In genomic region chr9:127347831-127348699, GRCh38 we compare ENCODE assay signal across 9 cellular contexts. TPM values are rescaled to one million over a fixed set of nuclear protein-coding genes. Genes with fewer than 3 reads are reported as not detected.
DNase-seq lines count a peak whose midpoint lies in the region; ATAC-seq, FAIRE-seq and TF ChIP-seq lines count a peak whose summit lies in the region.
"Had no signal": no experiment of that assay in that cellular context is flagged by ENCODE, and none has a peak within 500 bp of the region (broad histone marks: within the 10 kb centered on the region; RNA-seq: fewer than 3 reads in every experiment).

No MANE protein-coding gene starts in this region.

- 68 to 79% (median 71%) methylated on average over 7 of the region's 7 CpGs for WGBS in small intestine, 3 donors

- DNase-seq in NCI-H2107 treated with DMSO at 0.1 percent for 48 hours (lab: John Stamatoyannopoulos, UW; ENCODE audit: unreplicated experiment) (peak; percentile 10), NCI-H2107 (lab: John Stamatoyannopoulos, UW) (no peak), NOMO-1 (lab: John Stamatoyannopoulos, UW; ENCODE audit: unreplicated experiment in 2 of 2) (peak; percentile 11 to 12), epithelial cell of proximal tubule (ENCODE audit: low read depth) (no peak), small intestine (peak; percentile 47), NCI-H748 treated with DMSO at 0.1 percent for 48 hours (lab: John Stamatoyannopoulos, UW) (no peak), NCI-H1105 treated with DMSO at 0.1 percent for 48 hours (lab: John Stamatoyannopoulos, UW) (no peak)

- H3K4me1 ChIP-seq in small intestine (ENCODE audit: control insufficient read depth in 2 of 2, insufficient read depth in 1 of 2, low read depth in 1 of 2, low read length in 1 of 2), result no peaks in the 10 kb centered on the region

- H3K27ac ChIP-seq in small intestine (ENCODE audit: low read depth in 1 of 2, low read length in 1 of 2), result no peak overlapping the region

- H3K4me3 ChIP-seq in epithelial cell of proximal tubule (ENCODE audit: low read depth, low read length) (no peak overlapping the region), small intestine (ENCODE audit: low read depth in 1 of 2, low read length in 2 of 2) (no peak overlapping the region)

- no peak for FAIRE-seq in small intestine (lab: Jason Lieb, UNC)
- FAIRE-seq: endometrium had no signal

- peak; percentile 70 for TF ChIP-seq CTCF in epithelial cell of proximal tubule (conservative IDR thresholded peaks at IDR 0.05; ENCODE audit: low read depth, low read length)

- no peaks in the 10 kb centered on the region for H3K36me3 ChIP-seq in small intestine (ENCODE audit: control insufficient read depth in 2 of 2, insufficient read depth in 2 of 2, low read length in 2 of 2)

- H3K9me3 ChIP-seq in small intestine (ENCODE audit: control insufficient read depth, low read depth), result no peaks in the 10 kb centered on the region

- H3K27me3 ChIP-seq in small intestine (ENCODE audit: control insufficient read depth in 2 of 2, insufficient read depth in 2 of 2, low read length in 2 of 2), result no peaks in the 10 kb centered on the region

- ATAC-seq in GM18498 (IDR thresholded peaks at IDR 0.05; ENCODE audit: unreplicated experiment), result no peak

RNA-seq across cellular contexts. Expression of gene SLC2A8, which starts 48.9 kb away (rescaled TPM):
- total RNA-seq in epithelial cell of proximal tubule, result 14.8 and 18.2 TPM in 2 replicates
- polyA plus RNA-seq in small intestine, result 10 to 100 TPM; 17.2 to 21.4 (median 20.0) TPM

Comparison
In these comparisons a context has a peak if more than half of its experiments do, and no peak if none do; other contexts are left out.
1. DNase-seq: peak in NCI-H2107 treated with DMSO at 0.1 percent for 48 hours (single experiment), NOMO-1 (2 of 2) and small intestine (single experiment); none in NCI-H2107 (single experiment), epithelial cell of proximal tubule (single experiment), NCI-H748 treated with DMSO at 0.1 percent for 48 hours (single experiment) and NCI-H1105 treated with DMSO at 0.1 percent for 48 hours (single experiment).